In the genomic region with DNA sequence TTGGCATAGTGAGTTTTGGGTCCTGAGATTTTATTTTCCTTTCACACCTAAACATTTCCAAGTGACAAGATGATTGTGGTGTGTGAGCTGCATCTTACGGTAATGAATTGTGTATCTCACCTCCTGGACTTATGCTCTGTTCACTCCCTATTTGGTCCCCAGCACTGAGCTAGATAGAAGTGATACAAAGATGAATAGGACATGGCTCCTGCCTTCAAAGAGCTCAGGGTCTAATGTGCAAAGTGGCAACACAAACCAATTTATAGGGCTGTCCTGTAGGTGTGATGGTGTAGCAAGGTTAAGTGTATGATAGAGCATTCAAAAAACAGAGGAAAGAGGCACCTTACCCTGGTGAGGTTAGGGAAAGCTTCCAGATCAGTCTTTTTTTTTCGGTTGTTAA, we compare ENCODE assay signal across 28 cellular contexts.
"Had no signal": no experiment of that assay in that cellular context is flagged by ENCODE, and none has a peak within 500 bp of the region (broad histone marks: within the 10 kb centered on the region; RNA-seq: fewer than 3 reads in every experiment).

No MANE protein-coding gene starts in this region.

- H3K9me3 ChIP-seq: gastrocnemius medialis, mucosa of descending colon, prostate gland, spleen, testis, tibial artery, upper lobe of left lung had no signal

- H3K4me1 ChIP-seq: prostate gland, testis, tibial artery had no signal

- H3K36me3 ChIP-seq: gastrocnemius medialis, prostate gland, spleen, tibial artery, upper lobe of left lung had no signal

- FAIRE-seq: endometrium, islet of Langerhans, urothelium cell line had no signal

- H3K9me3 Mint-ChIP-seq: effector memory CD8-positive, alpha-beta T cell; mesothelial cell of epicardium; nephron; stimulated activated memory B cell treated with anti-CD40 and anti-IgM and Interleukin-4, amounts not matched to agents 10 μg/mL and 1 μg/mL and 100 μg/mL, for 72 hours had no signal

- ATAC-seq: effector memory CD8-positive, alpha-beta T cell; gastrocnemius medialis; mucosa of descending colon; right cardiac atrium; stimulated activated memory B cell treated with anti-CD40 and anti-IgM and Interleukin-4, amounts not matched to agents 10 μg/mL and 1 μg/mL and 100 μg/mL, for 72 hours; stimulated activated naive CD8-positive, alpha-beta T cell treated with anti-CD3 and anti-CD28 coated beads, Interleukin-15, Interleukin-2, amounts not matched to agents 100 U/mL and 50 U/mL, for 24 hours had no signal

- H3K27ac ChIP-seq: gastrocnemius medialis, prostate gland, spleen, testis, tibial artery, upper lobe of left lung had no signal

- DNase-seq: cerebellar nuclear complex; cortex of kidney; effector memory CD8-positive, alpha-beta T cell; foreskin fibroblast; gastrocnemius medialis; head of caudate nucleus; hippocampal formation; kidney glomerular epithelial cell; mesenchymal stem cell; mucosa of descending colon; naive B cell; nucleus accumbens; right cardiac atrium; spleen; stimulated activated CD4-positive, alpha-beta T cell treated with anti-CD3 and anti-CD28 coated beads, Interleukin-4, amount 100 ng/mL, for 4 hours; stimulated activated naive CD8-positive, alpha-beta T cell treated with anti-CD3 and anti-CD28 coated beads, Interleukin-15, Interleukin-2, amounts not matched to agents 100 U/mL and 50 U/mL, for 24 hours; substantia nigra; testis; tibial artery; upper lobe of left lung had no signal

- H3K27me3 ChIP-seq: gastrocnemius medialis, testis, upper lobe of left lung had no signal

- H3K4me3 Mint-ChIP-seq: effector memory CD8-positive, alpha-beta T cell; mesothelial cell of epicardium; naive B cell; nephron; stimulated activated memory B cell treated with anti-CD40 and anti-IgM and Interleukin-4, amounts not matched to agents 10 μg/mL and 1 μg/mL and 100 μg/mL, for 72 hours had no signal

- H3K4me1 Mint-ChIP-seq: nephron; stimulated activated memory B cell treated with anti-CD40 and anti-IgM and Interleukin-4, amounts not matched to agents 10 μg/mL and 1 μg/mL and 100 μg/mL, for 72 hours had no signal

- H3K4me3 ChIP-seq: gastrocnemius medialis, mucosa of descending colon, prostate gland, skin epidermis, spleen, testis, tibial artery, upper lobe of left lung had no signal

- H3K27ac Mint-ChIP-seq: effector memory CD8-positive, alpha-beta T cell; naive B cell; stimulated activated memory B cell treated with anti-CD40 and anti-IgM and Interleukin-4, amounts not matched to agents 10 μg/mL and 1 μg/mL and 100 μg/mL, for 72 hours had no signal

- H3K36me3 Mint-ChIP-seq: mesothelial cell of epicardium; naive B cell; stimulated activated memory B cell treated with anti-CD40 and anti-IgM and Interleukin-4, amounts not matched to agents 10 μg/mL and 1 μg/mL and 100 μg/mL, for 72 hours had no signal
